ENCODE assay signal across 1 cellular context in genomic region chr7:140391634-140392033, GRCh38.
A peak's percentile ranks its signal among the peaks of the same experiment; 100 is the strongest.
TF ChIP-seq lines count a peak whose summit lies in the region.

No MANE protein-coding gene starts in this region.

TF ChIP-seq in K562, 482 proteins besides CTCF, POLR2A, EP300 and RAD21 (continued from another document and continues in another):
- TF ChIP-seq ELF1 (tag; IDR thresholded peaks at IDR 0.05) (no peak), SAFB2 (IDR thresholded peaks at IDR 0.05; ENCODE audit: borderline replicate concordance, low read depth, low read length, severe bottlenecking) (no peak), ZNF134 (CRISPR knock-in tag; conservative IDR thresholded peaks at IDR 0.05) (0 out of 2 replicates have a peak, but pooled peaks have one; percentile 32), TRIM28 (IDR thresholded peaks at IDR 0.05) (peak; percentile 80; the same call in 1 of the 2 replicates), FOXJ2 (tag; IDR thresholded peaks at IDR 0.05) (no peak), CLOCK (CRISPR knock-in tag; IDR thresholded peaks at IDR 0.05; ENCODE audit: borderline replicate concordance) (0 out of 2 replicates have a peak, but pooled peaks have one; percentile 43), CXXC5 (CRISPR knock-in tag; IDR thresholded peaks at IDR 0.05) (peak; percentile 74), FOXK2 (conservative IDR thresholded peaks at IDR 0.05 in 1 of 2, IDR thresholded peaks at IDR 0.05 in 1 of 2; ENCODE audit: low read depth in 2 of 2) (peak; percentile 46 to 68; a peak in 1 of 4 replicates), PHTF2 (CRISPR knock-in tag; IDR thresholded peaks at IDR 0.05) (no peak), ZNF146 (CRISPR knock-in tag; IDR thresholded peaks at IDR 0.05; ENCODE audit: unreplicated experiment) (no peak), MGA (IDR thresholded peaks at IDR 0.05) (no peak), MAFK (IDR thresholded peaks at IDR 0.05; ENCODE audit: low read length) (peak; percentile 49; the same call in 1 of the 2 replicates), ZNF407 (IDR thresholded peaks at IDR 0.05; ENCODE audit: low read depth) (no peak), HDGF (IDR thresholded peaks at IDR 0.05) (0 out of 2 replicates have a peak, but pooled peaks have one; percentile 14), ZNF316 (IDR thresholded peaks at IDR 0.05) (peak; percentile 85), HDAC1 (IDR thresholded peaks at IDR 0.05) (peak; percentile 62 to 93; a peak in 2 of 4 replicates), SNIP1 (IDR thresholded peaks at IDR 0.05; ENCODE audit: low read depth) (no peak), NBN (IDR thresholded peaks at IDR 0.05; ENCODE audit: low read depth) (peak; percentile 82; the same call in 1 of the 2 replicates), ATF7 (IDR thresholded peaks at IDR 0.05) (peak; percentile 51; the same call in 1 of the 2 replicates), BCOR (IDR thresholded peaks at IDR 0.05) (peak; percentile 62; the same call in 1 of the 2 replicates), ARNT (IDR thresholded peaks at IDR 0.05) (peak; percentile 78 to 80), CAMTA2 (CRISPR knock-in tag; conservative IDR thresholded peaks at IDR 0.05) (no peak), NFIC (IDR thresholded peaks at IDR 0.05) (peak; percentile 84), ZKSCAN1 (IDR thresholded peaks at IDR 0.05; ENCODE audit: low read depth, low read length) (0 out of 2 replicates have a peak, but pooled peaks have one; percentile 15), CREM (IDR thresholded peaks at IDR 0.05; ENCODE audit: low read depth) (peak; percentile 19; the same call in 1 of the 2 replicates), KLF16 (IDR thresholded peaks at IDR 0.05) (peak; percentile 76; the same call in 1 of the 2 replicates), TAL1 (IDR thresholded peaks at IDR 0.05) (peak; percentile 92), HMBOX1 (IDR thresholded peaks at IDR 0.05) (peak; percentile 64), ZBTB26 (CRISPR knock-in tag; IDR thresholded peaks at IDR 0.05) (0 out of 2 replicates have a peak, but pooled peaks have one; percentile 8), L3MBTL2 (IDR thresholded peaks at IDR 0.05) (peak; percentile 33; the same call in 1 of the 2 replicates), NCOA1 (IDR thresholded peaks at IDR 0.05; ENCODE audit: low read depth) (peak; percentile 38; the same call in 1 of the 2 replicates), NCOR1 (IDR thresholded peaks at IDR 0.05) (peak; percentile 94), TSC22D4 (tag; IDR thresholded peaks at IDR 0.05) (no peak), SOX6 (IDR thresholded peaks at IDR 0.05) (peak; percentile 93), ZBED1 (IDR thresholded peaks at IDR 0.05) (no peak), RBM34 (IDR thresholded peaks at IDR 0.05; ENCODE audit: borderline replicate concordance, insufficient read depth, low read length) (no peak), CBX3 (IDR thresholded peaks at IDR 0.05; ENCODE audit: borderline replicate concordance in 1 of 2, low read length in 2 of 2) (peak in 1 of 2 experiments; percentile 73; a peak in 1 of 3 replicates)
